In the genomic region with DNA sequence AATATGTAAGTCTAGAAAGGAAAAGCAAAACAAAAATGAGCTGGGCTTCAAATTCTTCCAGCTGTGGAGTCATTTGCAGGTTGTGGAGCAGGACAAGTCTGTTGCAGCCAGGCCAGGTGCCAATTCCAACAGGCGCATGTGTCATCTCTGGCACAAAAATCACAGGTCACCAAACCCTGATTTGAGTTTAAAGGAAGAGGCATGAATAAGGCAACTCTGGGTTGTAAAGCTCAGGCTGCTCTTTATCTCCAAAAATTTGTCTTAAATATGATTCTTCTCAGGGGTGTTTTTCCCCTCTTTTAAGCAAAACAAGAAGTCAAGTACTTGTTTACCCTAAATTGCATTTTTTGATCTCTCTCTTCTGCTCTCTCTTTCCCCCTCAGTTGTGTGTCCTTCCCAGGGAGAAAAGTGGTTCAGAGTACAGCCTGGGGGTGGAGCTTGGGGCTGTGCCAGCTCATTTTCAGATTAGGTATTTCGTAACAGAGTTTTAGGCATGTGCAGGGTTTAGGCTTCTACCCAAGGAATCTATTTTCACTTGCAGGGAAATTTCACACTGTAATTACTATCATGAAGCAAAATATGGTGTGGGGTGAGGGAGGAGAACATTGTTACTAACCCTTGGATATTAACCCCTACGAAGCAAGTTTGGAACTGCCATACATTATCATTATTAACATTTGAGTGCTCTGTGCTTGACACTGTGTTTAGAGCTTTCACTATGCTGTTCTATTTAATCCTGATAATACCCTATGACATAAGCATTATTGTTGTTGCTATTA, we compare ENCODE assay signal across 1 cellular context.
TF ChIP-seq lines count a peak whose summit lies in the region.

No MANE protein-coding gene starts in this region.

TF ChIP-seq in IMR-90, 13 proteins besides CTCF, POLR2A, EP300 and RAD21:
- peak; percentile 54; the same call in 1 of the 2 replicates for TF ChIP-seq BHLHE40 (IDR thresholded peaks at IDR 0.05; ENCODE audit: low read depth, low read length)
- peak; percentile 84 for TF ChIP-seq CEBPB (IDR thresholded peaks at IDR 0.05; ENCODE audit: low read depth, low read length)
- TF ChIP-seq USF2 (IDR thresholded peaks at IDR 0.05; ENCODE audit: low read depth, low read length) = no peak
